In genomic region chr1:20533635-20534034, GRCh38 we compare ENCODE assay signal across 19 cellular contexts. TPM values are rescaled to one million over a fixed set of nuclear protein-coding genes. Genes with fewer than 3 reads are reported as not detected.
DNase-seq lines count a peak whose midpoint lies in the region; ATAC-seq and TF ChIP-seq lines count a peak whose summit lies in the region.
"Had no signal": no experiment of that assay in that cellular context is flagged by ENCODE, and none has a peak within 500 bp of the region (broad histone marks: within the 10 kb centered on the region; RNA-seq: fewer than 3 reads in every experiment).

No MANE protein-coding gene starts in this region.

- intact Hi-C loops in Caco-2 (cut with micrococcal nuclease; ENCODE audit: unreplicated experiment) (no loop called here), PC-9 (cut with micrococcal nuclease; ENCODE audit: unreplicated experiment) (no loop called here), lower leg skin (cut with DNase I; ENCODE audit: low total_unique reads) (no loop called here)

- no CpG with 5 or more reads among the region's 4 CpGs for WGBS in neuronal stem cell (ENCODE audit: extremely low coverage in 2 of 2, insufficient read length in 2 of 2, insufficient replicate concordance in 1 of 2), 2 donors
- 64 to 69% methylated on average over 4 of the region's 4 CpGs for WGBS in lower leg skin, 2 donors

- H3K79me1 ChIP-seq in neuronal stem cell (ENCODE audit: low read depth, low read length), result no peaks in the 10 kb centered on the region

- H3K14ac ChIP-seq in neuronal stem cell (ENCODE audit: low read length), result peak overlapping the region; percentile 77

- H2AFZ ChIP-seq in PC-9, result no peak overlapping the region
- no peak overlapping the region for H2AFZ ChIP-seq in neuronal stem cell (ENCODE audit: low read length)
- H2AFZ ChIP-seq: GM23248 had no signal

- H3F3A ChIP-seq in PC-9 (ENCODE audit: insufficient read depth, low read depth), result peaks cover 10% of the 10 kb centered on the region

- CTCF ChIA-PET in Caco-2 (lab: Charles Lee), result interaction anchor here (1.0 kb wide), 1 partner anchor 18 kb away, joined by 3 read pairs; no protein-coding TSS in a partner anchor
- CTCF ChIA-PET in PC-9 (lab: Charles Lee), result no interaction called here
- CTCF ChIA-PET in GM10248 (lab: Yijun Ruan, JAX), result interaction anchor here (0.6 to 1.5 kb wide), 3 partner anchors 11 to 99 kb away, joined by 3 to 5 read pairs (median 3); no protein-coding TSS in a partner anchor

- peaks cover 29% of the 10 kb centered on the region for H3K4me1 Mint-ChIP-seq in Caco-2 (ENCODE audit: low read depth, unreplicated experiment)
- no peaks in the 10 kb centered on the region for H3K4me1 Mint-ChIP-seq in T-helper 2 cell treated with Interferon-gamma antibody and Interleukin-4, amounts not matched to agents 5 μg/mL and 100 μg/mL, for 36 hours (ENCODE audit: low read depth)

- H3K27me3 Mint-ChIP-seq in Caco-2 (ENCODE audit: insufficient read depth, unreplicated experiment), result no peaks in the 10 kb centered on the region
- H3K27me3 Mint-ChIP-seq in T-helper 2 cell treated with Interferon-gamma antibody and Interleukin-4, amounts not matched to agents 5 μg/mL and 100 μg/mL, for 36 hours (ENCODE audit: low read depth), result peaks cover 26% of the 10 kb centered on the region

- H3K18ac ChIP-seq in neuronal stem cell (ENCODE audit: low read length), result no peak overlapping the region

- no peak overlapping the region for H2BK12ac ChIP-seq in neuronal stem cell (ENCODE audit: low read length)

- H2AK5ac ChIP-seq in neuronal stem cell (ENCODE audit: low read depth, low read length), result no peak overlapping the region

- no peaks in the 10 kb centered on the region for H3K9me2 ChIP-seq in PC-9 (ENCODE audit: insufficient read depth)

- no peak overlapping the region for H3K4me3 Mint-ChIP-seq in Caco-2 (ENCODE audit: unreplicated experiment)
- no peak overlapping the region for H3K4me3 Mint-ChIP-seq in T-helper 2 cell treated with Interferon-gamma antibody and Interleukin-4, amounts not matched to agents 5 μg/mL and 100 μg/mL, for 36 hours
- H3K4me3 Mint-ChIP-seq: CD4-positive, alpha-beta T cell had no signal

- no peak overlapping the region for H3K27ac ChIP-seq in PC-9
- no peak overlapping the region for H3K27ac ChIP-seq in neuronal stem cell (replicated peaks; ENCODE audit: low read length)
- H3K27ac ChIP-seq: 22Rv1, A549, C4-2B, GM23248, HL-60 had no signal

- H3K27me3 ChIP-seq in Caco-2 (replicated peaks; ENCODE audit: control insufficient read depth, insufficient read depth, low read length) (no peaks in the 10 kb centered on the region), PC-9 (ENCODE audit: insufficient read depth, low read depth) (no peaks in the 10 kb centered on the region), neuronal stem cell (ENCODE audit: control insufficient read depth in 3 of 3, insufficient read depth in 3 of 3, low read depth in 1 of 3, low read length in 3 of 3) (peaks cover 0 to 74% (median 0%) of the 10 kb centered on the region in 3 experiments)

- H3K4me3 ChIP-seq in Caco-2 (ENCODE audit: low read depth, low read length) (no peak overlapping the region), PC-9 (no peak overlapping the region), neuronal stem cell (ENCODE audit: low read length in 2 of 2) (no peak overlapping the region), lower leg skin (ENCODE audit: low read depth, poor library complexity, severe bottlenecking) (no peak overlapping the region)
- H3K4me3 ChIP-seq: A549, GM23248 had no signal

- TF ChIP-seq CTCF in Caco-2 (IDR thresholded peaks at IDR 0.05; ENCODE audit: insufficient read depth in 1 of 2, low read depth in 1 of 2, low read length in 1 of 2, severe bottlenecking in 1 of 2, unreplicated experiment in 1 of 2), result no peak
- TF ChIP-seq CTCF in PC-9 (conservative IDR thresholded peaks at IDR 0.05), result no peak
- TF ChIP-seq CTCF in lower leg skin (IDR thresholded peaks at IDR 0.05), result no peak
- no peak for TF ChIP-seq CTCF in GM10248 (IDR thresholded peaks at IDR 0.05; ENCODE audit: control extremely low read depth, extremely low read depth, low read depth, missing control alignments)

- H4K8ac ChIP-seq in neuronal stem cell (ENCODE audit: low read depth, low read length), result no peak overlapping the region

- H3K9ac ChIP-seq in neuronal stem cell (ENCODE audit: low read depth, low read length, poor library complexity), result no peak overlapping the region
- H3K9ac ChIP-seq: GM23248 had no signal

- no peak overlapping the region for H3K4ac ChIP-seq in neuronal stem cell (ENCODE audit: low read length)

- POLR2A ChIA-PET in Caco-2 (lab: Charles Lee), result no interaction called here
- POLR2A ChIA-PET in PC-9 (lab: Charles Lee; ENCODE audit: unreplicated experiment), result interaction anchor here (0.7 kb wide), 1 partner anchor 175 kb away, joined by 4 read pairs; no protein-coding TSS in a partner anchor
- POLR2A ChIA-PET in GM10248 (lab: Yijun Ruan, JAX), result no interaction called here

- BruUV-seq in Caco-2 (replicated peaks; lab: Mats Ljungman, UMichigan) (no TSS peak), PC-9 (replicated peaks; lab: Mats Ljungman, UMichigan) (no TSS peak)

- peaks cover 17% of the 10 kb centered on the region for H3K4me1 ChIP-seq in Caco-2
- peaks cover 26% of the 10 kb centered on the region for H3K4me1 ChIP-seq in PC-9 (replicated peaks; ENCODE audit: insufficient read depth)
- peaks cover 0 to 1% of the 10 kb centered on the region in 2 donors for H3K4me1 ChIP-seq in neuronal stem cell (ENCODE audit: control insufficient read depth in 2 of 2, insufficient read depth in 1 of 2, low read depth in 1 of 2, low read length in 2 of 2)

- H3K79me2 ChIP-seq in PC-9 (ENCODE audit: low read depth), result no peaks in the 10 kb centered on the region

- no peaks in the 10 kb centered on the region for H4K20me1 ChIP-seq in PC-9 (ENCODE audit: insufficient read depth)

- H2BK120ac ChIP-seq in neuronal stem cell (ENCODE audit: low read depth, low read length), result no peak overlapping the region

- DNase-seq in Caco-2, result no peak
- DNase-seq in PC-9, result peak in 1 of 2 experiments; percentile 54
- DNase-seq in left kidney (ENCODE audit: low read depth, low spot score), result peak; percentile 39
- DNase-seq in neuronal stem cell (ENCODE audit: low spot score), result no peak
- DNase-seq in lower leg skin (ENCODE audit: low spot score in 2 of 2), result no peak
- no peak for DNase-seq in T-helper 2 cell treated with Interferon-gamma antibody and Interleukin-4, amounts not matched to agents 5 μg/mL and 100 μg/mL, for 36 hours (ENCODE audit: low spot score)
- no peak for DNase-seq in GM10248 (ENCODE audit: extremely low spot score)
- DNase-seq: AML-193; Calu3; CD4-positive, alpha-beta T cell; DMS79 treated with DMSO at 0.1 percent for 48 hours; GM23248; HCEC 1CT had no signal

- H3K36me3 ChIP-seq in Caco-2 (ENCODE audit: control insufficient read depth, insufficient read depth, low read length) (no peaks in the 10 kb centered on the region), PC-9 (ENCODE audit: low read depth) (no peaks in the 10 kb centered on the region), neuronal stem cell (replicated peaks in 1 of 2; ENCODE audit: control insufficient read depth in 2 of 2, insufficient read depth in 2 of 2, low read length in 2 of 2) (no peaks in the 10 kb centered on the region)

- ATAC-seq in GM19328 (IDR thresholded peaks at IDR 0.05; ENCODE audit: unreplicated experiment), result no peak
- ATAC-seq: A549 had no signal

- H3K4me2 ChIP-seq in PC-9, result peak overlapping the region; percentile 28
- no peak overlapping the region for H3K4me2 ChIP-seq in neuronal stem cell (ENCODE audit: insufficient read depth, low read length, poor library complexity, severe bottlenecking)
- H3K4me2 ChIP-seq: A549 had no signal

- H3K9me3 Mint-ChIP-seq in Caco-2 (ENCODE audit: unreplicated experiment), result no peaks in the 10 kb centered on the region
- H3K9me3 Mint-ChIP-seq in T-helper 2 cell treated with Interferon-gamma antibody and Interleukin-4, amounts not matched to agents 5 μg/mL and 100 μg/mL, for 36 hours, result no peaks in the 10 kb centered on the region
- H3K9me3 Mint-ChIP-seq: CD4-positive, alpha-beta T cell had no signal

- no peaks in the 10 kb centered on the region for H3K9me3 ChIP-seq in Caco-2
- no peaks in the 10 kb centered on the region for H3K9me3 ChIP-seq in PC-9 (ENCODE audit: insufficient read depth, low read depth)
- H3K9me3 ChIP-seq in neuronal stem cell (replicated peaks in 1 of 2; ENCODE audit: control insufficient read depth in 2 of 2, insufficient read depth in 1 of 2, low read depth in 1 of 2, low read length in 2 of 2), result no peaks in the 10 kb centered on the region
- H3K9me3 ChIP-seq: A549 had no signal

- no peak overlapping the region for H2BK15ac ChIP-seq in neuronal stem cell (ENCODE audit: low read length)

- H3K27ac Mint-ChIP-seq in Caco-2 (ENCODE audit: unreplicated experiment), result peak overlapping the region; percentile 73
- H3K27ac Mint-ChIP-seq in T-helper 2 cell treated with Interferon-gamma antibody and Interleukin-4, amounts not matched to agents 5 μg/mL and 100 μg/mL, for 36 hours, result no peak overlapping the region
- H3K27ac Mint-ChIP-seq: CD4-positive, alpha-beta T cell had no signal

- H2BK5ac ChIP-seq in neuronal stem cell (ENCODE audit: low read length), result no peak overlapping the region

- H3K23ac ChIP-seq in neuronal stem cell (ENCODE audit: low read depth, low read length, poor library complexity), result peak overlapping the region; percentile 45

- no peaks in the 10 kb centered on the region for H3K36me3 Mint-ChIP-seq in Caco-2 (ENCODE audit: insufficient read depth, unreplicated experiment)
- no peaks in the 10 kb centered on the region for H3K36me3 Mint-ChIP-seq in T-helper 2 cell treated with Interferon-gamma antibody and Interleukin-4, amounts not matched to agents 5 μg/mL and 100 μg/mL, for 36 hours (ENCODE audit: low read depth)

- no peak overlapping the region for H4K91ac ChIP-seq in neuronal stem cell (ENCODE audit: low read depth, low read length, poor library complexity)

- no peak for TF ChIP-seq POLR2A in lower leg skin (IDR thresholded peaks at IDR 0.05)

RNA-seq across cellular contexts. Expression of gene FAM43B, which starts 18.7 kb away (rescaled TPM):
- total RNA-seq in Caco-2 (2022) (3.6 and 4.4 TPM in 2 replicates), PC-9 (2021) (not detected in 2 replicates), lower leg skin (under 1 TPM in 2 of 4 donors, not detected in 2; 0.15 to 0.62 TPM)
- 1.6 TPM for polyA plus RNA-seq in neuronal stem cell (2013, experiment 1 of 2)
- 1.5 TPM for polyA plus RNA-seq in neuronal stem cell (2013, experiment 2 of 2)
- total RNA-seq: Calu3; CD4-positive, alpha-beta T cell had no signal
- polyA plus RNA-seq: BJ had no signal

RNA-seq across cellular contexts. Expression of gene MUL1, which starts 25.7 kb away (rescaled TPM):
- 18.3 and 18.7 TPM in 2 replicates for total RNA-seq in Caco-2 (2022)
- 21.9 and 22.8 TPM in 2 replicates for total RNA-seq in PC-9 (2021)
- 10.7 TPM for polyA plus RNA-seq in neuronal stem cell (2013, experiment 1 of 2)
- polyA plus RNA-seq in neuronal stem cell (2013, experiment 2 of 2), result 10.3 TPM
- total RNA-seq in lower leg skin, result 10 to 100 TPM; 32.7 to 46.2 (median 37.4) TPM

RNA-seq across cellular contexts. Expression of gene CAMK2N1, which starts 47.6 kb away (rescaled TPM):
- 47.5 and 55.0 TPM in 2 replicates for total RNA-seq in Caco-2 (2022)
- 34.9 and 44.6 TPM in 2 replicates for total RNA-seq in PC-9 (2021)
- polyA plus RNA-seq in neuronal stem cell (2013, experiment 1 of 2), result 61.9 TPM
- polyA plus RNA-seq in neuronal stem cell (2013, experiment 2 of 2), result 63.1 TPM
- 10 to 100 TPM in 2 of 4 donors, 1 to 10 TPM in 2; 3.8 to 13.3 (median 8.4) TPM for total RNA-seq in lower leg skin

RNA-seq across cellular contexts. Expression of gene CDA, which starts 55.3 kb away (rescaled TPM):
- total RNA-seq in Caco-2 (2022), result 0.95 TPM in 1 of 2 replicates, not detected in the other
- 41.9 and 56.6 TPM in 2 replicates for total RNA-seq in PC-9 (2021)
- polyA plus RNA-seq in neuronal stem cell (2013, experiment 1 of 2), result 0.29 TPM
- polyA plus RNA-seq in neuronal stem cell (2013, experiment 2 of 2), result 0.36 TPM
- 10 to 100 TPM in 3 of 4 donors, 1 to 10 TPM in 1; 5.3 to 24.1 (median 18.5) TPM for total RNA-seq in lower leg skin
